In genomic region chr14:103112488-103113243, GRCh38 we compare ENCODE assay signal across 1 cellular context.
TF ChIP-seq lines count a peak whose summit lies in the region.

No MANE protein-coding gene starts in this region.

TF ChIP-seq in HCT116, 20 proteins besides CTCF, POLR2A, EP300 and RAD21 (continued from another document):
- TF ChIP-seq, protein P1, sequence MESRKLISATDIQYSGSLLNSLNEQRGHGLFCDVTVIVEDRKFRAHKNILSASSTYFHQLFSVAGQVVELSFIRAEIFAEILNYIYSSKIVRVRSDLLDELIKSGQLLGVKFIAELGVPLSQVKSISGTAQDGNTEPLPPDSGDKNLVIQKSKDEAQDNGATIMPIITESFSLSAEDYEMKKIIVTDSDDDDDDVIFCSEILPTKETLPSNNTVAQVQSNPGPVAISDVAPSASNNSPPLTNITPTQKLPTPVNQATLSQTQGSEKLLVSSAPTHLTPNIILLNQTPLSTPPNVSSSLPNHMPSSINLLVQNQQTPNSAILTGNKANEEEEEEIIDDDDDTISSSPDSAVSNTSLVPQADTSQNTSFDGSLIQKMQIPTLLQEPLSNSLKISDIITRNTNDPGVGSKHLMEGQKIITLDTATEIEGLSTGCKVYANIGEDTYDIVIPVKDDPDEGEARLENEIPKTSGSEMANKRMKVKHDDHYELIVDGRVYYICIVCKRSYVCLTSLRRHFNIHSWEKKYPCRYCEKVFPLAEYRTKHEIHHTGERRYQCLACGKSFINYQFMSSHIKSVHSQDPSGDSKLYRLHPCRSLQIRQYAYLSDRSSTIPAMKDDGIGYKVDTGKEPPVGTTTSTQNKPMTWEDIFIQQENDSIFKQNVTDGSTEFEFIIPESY (IDR thresholded peaks at IDR 0.05; ENCODE audit: extremely low read depth, insufficient replicate concordance, low read length): no peak
- TF ChIP-seq MAX (IDR thresholded peaks at IDR 0.05): no peak
- TF ChIP-seq, protein P2, sequence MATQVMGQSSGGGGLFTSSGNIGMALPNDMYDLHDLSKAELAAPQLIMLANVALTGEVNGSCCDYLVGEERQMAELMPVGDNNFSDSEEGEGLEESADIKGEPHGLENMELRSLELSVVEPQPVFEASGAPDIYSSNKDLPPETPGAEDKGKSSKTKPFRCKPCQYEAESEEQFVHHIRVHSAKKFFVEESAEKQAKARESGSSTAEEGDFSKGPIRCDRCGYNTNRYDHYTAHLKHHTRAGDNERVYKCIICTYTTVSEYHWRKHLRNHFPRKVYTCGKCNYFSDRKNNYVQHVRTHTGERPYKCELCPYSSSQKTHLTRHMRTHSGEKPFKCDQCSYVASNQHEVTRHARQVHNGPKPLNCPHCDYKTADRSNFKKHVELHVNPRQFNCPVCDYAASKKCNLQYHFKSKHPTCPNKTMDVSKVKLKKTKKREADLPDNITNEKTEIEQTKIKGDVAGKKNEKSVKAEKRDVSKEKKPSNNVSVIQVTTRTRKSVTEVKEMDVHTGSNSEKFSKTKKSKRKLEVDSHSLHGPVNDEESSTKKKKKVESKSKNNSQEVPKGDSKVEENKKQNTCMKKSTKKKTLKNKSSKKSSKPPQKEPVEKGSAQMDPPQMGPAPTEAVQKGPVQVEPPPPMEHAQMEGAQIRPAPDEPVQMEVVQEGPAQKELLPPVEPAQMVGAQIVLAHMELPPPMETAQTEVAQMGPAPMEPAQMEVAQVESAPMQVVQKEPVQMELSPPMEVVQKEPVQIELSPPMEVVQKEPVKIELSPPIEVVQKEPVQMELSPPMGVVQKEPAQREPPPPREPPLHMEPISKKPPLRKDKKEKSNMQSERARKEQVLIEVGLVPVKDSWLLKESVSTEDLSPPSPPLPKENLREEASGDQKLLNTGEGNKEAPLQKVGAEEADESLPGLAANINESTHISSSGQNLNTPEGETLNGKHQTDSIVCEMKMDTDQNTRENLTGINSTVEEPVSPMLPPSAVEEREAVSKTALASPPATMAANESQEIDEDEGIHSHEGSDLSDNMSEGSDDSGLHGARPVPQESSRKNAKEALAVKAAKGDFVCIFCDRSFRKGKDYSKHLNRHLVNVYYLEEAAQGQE (IDR thresholded peaks at IDR 0.05; ENCODE audit: low read depth): no peak
- no peak for TF ChIP-seq YY1 (IDR thresholded peaks at IDR 0.05; ENCODE audit: extremely low read depth, insufficient replicate concordance, low read depth, low read length)
- no peak for TF ChIP-seq JUND (IDR thresholded peaks at IDR 0.05)
- TF ChIP-seq POLR2AphosphoS5 (IDR thresholded peaks at IDR 0.05; ENCODE audit: low read depth, low read length): no peak
- no peak for TF ChIP-seq EZH2 (IDR thresholded peaks at IDR 0.05)
- TF ChIP-seq ATF3 (IDR thresholded peaks at IDR 0.05): no peak
- no peak for TF ChIP-seq ELF1 (IDR thresholded peaks at IDR 0.05; ENCODE audit: borderline replicate concordance, low read depth)
- no peak for TF ChIP-seq EGR1 (IDR thresholded peaks at IDR 0.05; ENCODE audit: low read depth)
- TF ChIP-seq EZH2phosphoT487 (IDR thresholded peaks at IDR 0.05; ENCODE audit: borderline replicate concordance): no peak
TF ChIP-seq in HCT116: peak in this region for 0.
